ENCODE assay signal across 4 cellular contexts in the genomic region with DNA sequence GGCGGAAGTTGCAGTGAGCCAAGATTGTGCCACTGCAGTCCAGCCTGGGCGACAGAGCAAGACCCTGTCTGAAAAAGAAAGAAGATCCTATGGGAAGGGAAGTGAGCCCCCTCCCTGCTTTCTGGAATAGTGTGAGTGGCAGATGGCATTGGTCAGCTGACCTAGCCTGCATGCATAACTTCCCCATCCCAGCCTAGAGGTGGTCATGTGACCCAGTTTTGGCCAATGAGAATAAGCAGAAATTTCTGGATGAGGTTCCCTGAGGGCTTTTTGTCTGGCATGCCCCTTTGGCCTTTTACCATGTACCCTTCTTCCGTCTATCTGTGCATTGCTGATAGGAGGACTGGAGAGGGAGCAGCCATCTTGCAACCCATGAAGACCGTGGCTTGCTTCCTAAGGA.
TF ChIP-seq lines count a peak whose summit lies in the region.

No MANE protein-coding gene starts in this region.

TF ChIP-seq in SK-N-SH, 30 proteins besides CTCF, POLR2A, EP300 and RAD21:
- TF ChIP-seq, protein P1, sequence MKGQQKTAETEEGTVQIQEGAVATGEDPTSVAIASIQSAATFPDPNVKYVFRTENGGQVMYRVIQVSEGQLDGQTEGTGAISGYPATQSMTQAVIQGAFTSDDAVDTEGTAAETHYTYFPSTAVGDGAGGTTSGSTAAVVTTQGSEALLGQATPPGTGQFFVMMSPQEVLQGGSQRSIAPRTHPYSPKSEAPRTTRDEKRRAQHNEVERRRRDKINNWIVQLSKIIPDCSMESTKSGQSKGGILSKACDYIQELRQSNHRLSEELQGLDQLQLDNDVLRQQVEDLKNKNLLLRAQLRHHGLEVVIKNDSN (IDR thresholded peaks at IDR 0.05; ENCODE audit: borderline replicate concordance, low read depth), result 0 out of 2 replicates have a peak, but pooled peaks have one; percentile 21
- TF ChIP-seq JUND (IDR thresholded peaks at IDR 0.05), result no peak

TF ChIP-seq in SK-N-SH treated with all-trans-retinoic acid at 6 μM for 48 hours, 23 proteins besides CTCF, POLR2A, EP300 and RAD21 (continues in another document):
- no peak for TF ChIP-seq PPARA (CRISPR knock-in tag; IDR thresholded peaks at IDR 0.05; ENCODE audit: borderline replicate concordance)
- no peak for TF ChIP-seq ZNF565 (CRISPR knock-in tag; conservative IDR thresholded peaks at IDR 0.05; ENCODE audit: low read depth)
- TF ChIP-seq TCF4 (CRISPR knock-in tag; IDR thresholded peaks at IDR 0.05; ENCODE audit: borderline replicate concordance), result no peak
- TF ChIP-seq TOX (CRISPR knock-in tag; IDR thresholded peaks at IDR 0.05; ENCODE audit: borderline replicate concordance), result no peak
- TF ChIP-seq ISL1 (CRISPR knock-in tag; IDR thresholded peaks at IDR 0.05), result no peak
- no peak for TF ChIP-seq BACH2 (CRISPR knock-in tag; IDR thresholded peaks at IDR 0.05; ENCODE audit: borderline replicate concordance)
- no peak for TF ChIP-seq ZC3H10 (CRISPR knock-in tag; IDR thresholded peaks at IDR 0.05)
- TF ChIP-seq, protein P2, sequence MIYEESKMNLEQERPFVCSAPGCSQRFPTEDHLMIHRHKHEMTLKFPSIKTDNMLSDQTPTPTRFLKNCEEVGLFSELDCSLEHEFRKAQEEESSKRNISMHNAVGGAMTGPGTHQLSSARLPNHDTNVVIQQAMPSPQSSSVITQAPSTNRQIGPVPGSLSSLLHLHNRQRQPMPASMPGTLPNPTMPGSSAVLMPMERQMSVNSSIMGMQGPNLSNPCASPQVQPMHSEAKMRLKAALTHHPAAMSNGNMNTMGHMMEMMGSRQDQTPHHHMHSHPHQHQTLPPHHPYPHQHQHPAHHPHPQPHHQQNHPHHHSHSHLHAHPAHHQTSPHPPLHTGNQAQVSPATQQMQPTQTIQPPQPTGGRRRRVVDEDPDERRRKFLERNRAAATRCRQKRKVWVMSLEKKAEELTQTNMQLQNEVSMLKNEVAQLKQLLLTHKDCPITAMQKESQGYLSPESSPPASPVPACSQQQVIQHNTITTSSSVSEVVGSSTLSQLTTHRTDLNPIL (CRISPR knock-in tag; IDR thresholded peaks at IDR 0.05; ENCODE audit: low read depth), result no peak
- TF ChIP-seq GLIS3 (CRISPR knock-in tag; IDR thresholded peaks at IDR 0.05), result no peak
- TF ChIP-seq, protein P3, sequence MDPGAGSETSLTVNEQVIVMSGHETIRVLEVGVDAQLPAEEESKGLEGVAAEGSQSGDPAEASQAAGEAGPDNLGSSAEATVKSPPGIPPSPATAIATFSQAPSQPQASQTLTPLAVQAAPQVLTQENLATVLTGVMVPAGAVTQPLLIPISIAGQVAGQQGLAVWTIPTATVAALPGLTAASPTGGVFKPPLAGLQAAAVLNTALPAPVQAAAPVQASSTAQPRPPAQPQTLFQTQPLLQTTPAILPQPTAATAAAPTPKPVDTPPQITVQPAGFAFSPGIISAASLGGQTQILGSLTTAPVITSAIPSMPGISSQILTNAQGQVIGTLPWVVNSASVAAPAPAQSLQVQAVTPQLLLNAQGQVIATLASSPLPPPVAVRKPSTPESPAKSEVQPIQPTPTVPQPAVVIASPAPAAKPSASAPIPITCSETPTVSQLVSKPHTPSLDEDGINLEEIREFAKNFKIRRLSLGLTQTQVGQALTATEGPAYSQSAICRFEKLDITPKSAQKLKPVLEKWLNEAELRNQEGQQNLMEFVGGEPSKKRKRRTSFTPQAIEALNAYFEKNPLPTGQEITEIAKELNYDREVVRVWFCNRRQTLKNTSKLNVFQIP (CRISPR knock-in tag; IDR thresholded peaks at IDR 0.05; ENCODE audit: borderline replicate concordance, low read depth), result no peak
- TF ChIP-seq, protein P4, sequence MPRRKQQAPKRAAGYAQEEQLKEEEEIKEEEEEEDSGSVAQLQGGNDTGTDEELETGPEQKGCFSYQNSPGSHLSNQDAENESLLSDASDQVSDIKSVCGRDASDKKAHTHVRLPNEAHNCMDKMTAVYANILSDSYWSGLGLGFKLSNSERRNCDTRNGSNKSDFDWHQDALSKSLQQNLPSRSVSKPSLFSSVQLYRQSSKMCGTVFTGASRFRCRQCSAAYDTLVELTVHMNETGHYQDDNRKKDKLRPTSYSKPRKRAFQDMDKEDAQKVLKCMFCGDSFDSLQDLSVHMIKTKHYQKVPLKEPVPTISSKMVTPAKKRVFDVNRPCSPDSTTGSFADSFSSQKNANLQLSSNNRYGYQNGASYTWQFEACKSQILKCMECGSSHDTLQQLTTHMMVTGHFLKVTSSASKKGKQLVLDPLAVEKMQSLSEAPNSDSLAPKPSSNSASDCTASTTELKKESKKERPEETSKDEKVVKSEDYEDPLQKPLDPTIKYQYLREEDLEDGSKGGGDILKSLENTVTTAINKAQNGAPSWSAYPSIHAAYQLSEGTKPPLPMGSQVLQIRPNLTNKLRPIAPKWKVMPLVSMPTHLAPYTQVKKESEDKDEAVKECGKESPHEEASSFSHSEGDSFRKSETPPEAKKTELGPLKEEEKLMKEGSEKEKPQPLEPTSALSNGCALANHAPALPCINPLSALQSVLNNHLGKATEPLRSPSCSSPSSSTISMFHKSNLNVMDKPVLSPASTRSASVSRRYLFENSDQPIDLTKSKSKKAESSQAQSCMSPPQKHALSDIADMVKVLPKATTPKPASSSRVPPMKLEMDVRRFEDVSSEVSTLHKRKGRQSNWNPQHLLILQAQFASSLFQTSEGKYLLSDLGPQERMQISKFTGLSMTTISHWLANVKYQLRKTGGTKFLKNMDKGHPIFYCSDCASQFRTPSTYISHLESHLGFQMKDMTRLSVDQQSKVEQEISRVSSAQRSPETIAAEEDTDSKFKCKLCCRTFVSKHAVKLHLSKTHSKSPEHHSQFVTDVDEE (CRISPR knock-in tag; IDR thresholded peaks at IDR 0.05), result no peak

TF ChIP-seq in IMR-90, 13 proteins besides CTCF, POLR2A, EP300 and RAD21:
- TF ChIP-seq, protein P5, sequence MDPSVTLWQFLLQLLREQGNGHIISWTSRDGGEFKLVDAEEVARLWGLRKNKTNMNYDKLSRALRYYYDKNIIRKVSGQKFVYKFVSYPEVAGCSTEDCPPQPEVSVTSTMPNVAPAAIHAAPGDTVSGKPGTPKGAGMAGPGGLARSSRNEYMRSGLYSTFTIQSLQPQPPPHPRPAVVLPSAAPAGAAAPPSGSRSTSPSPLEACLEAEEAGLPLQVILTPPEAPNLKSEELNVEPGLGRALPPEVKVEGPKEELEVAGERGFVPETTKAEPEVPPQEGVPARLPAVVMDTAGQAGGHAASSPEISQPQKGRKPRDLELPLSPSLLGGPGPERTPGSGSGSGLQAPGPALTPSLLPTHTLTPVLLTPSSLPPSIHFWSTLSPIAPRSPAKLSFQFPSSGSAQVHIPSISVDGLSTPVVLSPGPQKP (IDR thresholded peaks at IDR 0.05; ENCODE audit: borderline replicate concordance, low read depth, low read length), result no peak
- TF ChIP-seq, protein P6, sequence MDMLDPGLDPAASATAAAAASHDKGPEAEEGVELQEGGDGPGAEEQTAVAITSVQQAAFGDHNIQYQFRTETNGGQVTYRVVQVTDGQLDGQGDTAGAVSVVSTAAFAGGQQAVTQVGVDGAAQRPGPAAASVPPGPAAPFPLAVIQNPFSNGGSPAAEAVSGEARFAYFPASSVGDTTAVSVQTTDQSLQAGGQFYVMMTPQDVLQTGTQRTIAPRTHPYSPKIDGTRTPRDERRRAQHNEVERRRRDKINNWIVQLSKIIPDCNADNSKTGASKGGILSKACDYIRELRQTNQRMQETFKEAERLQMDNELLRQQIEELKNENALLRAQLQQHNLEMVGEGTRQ (IDR thresholded peaks at IDR 0.05; ENCODE audit: low read depth, low read length), result peak; percentile 18; the same call in 1 of the 2 replicates

TF ChIP-seq in GM12878, 131 proteins besides CTCF, POLR2A, EP300 and RAD21:
- TF ChIP-seq RAD51 (IDR thresholded peaks at IDR 0.05) (peak; percentile 19; the same call in 1 of the 2 replicates), ATF7 (IDR thresholded peaks at IDR 0.05; ENCODE audit: low read depth) (no peak), ZSCAN29 (IDR thresholded peaks at IDR 0.05) (no peak), GATAD2B (conservative IDR thresholded peaks at IDR 0.05; ENCODE audit: low read depth) (no peak), NR2C2 (IDR thresholded peaks at IDR 0.05; ENCODE audit: borderline replicate concordance, control insufficient read depth, insufficient read length, low read depth) (no peak), ESRRA (IDR thresholded peaks at IDR 0.05; ENCODE audit: low read length) (no peak), EED (IDR thresholded peaks at IDR 0.05; ENCODE audit: low read depth) (no peak), MXI1 (IDR thresholded peaks at IDR 0.05; ENCODE audit: low read depth, low read length) (no peak)
- TF ChIP-seq, protein P7, sequence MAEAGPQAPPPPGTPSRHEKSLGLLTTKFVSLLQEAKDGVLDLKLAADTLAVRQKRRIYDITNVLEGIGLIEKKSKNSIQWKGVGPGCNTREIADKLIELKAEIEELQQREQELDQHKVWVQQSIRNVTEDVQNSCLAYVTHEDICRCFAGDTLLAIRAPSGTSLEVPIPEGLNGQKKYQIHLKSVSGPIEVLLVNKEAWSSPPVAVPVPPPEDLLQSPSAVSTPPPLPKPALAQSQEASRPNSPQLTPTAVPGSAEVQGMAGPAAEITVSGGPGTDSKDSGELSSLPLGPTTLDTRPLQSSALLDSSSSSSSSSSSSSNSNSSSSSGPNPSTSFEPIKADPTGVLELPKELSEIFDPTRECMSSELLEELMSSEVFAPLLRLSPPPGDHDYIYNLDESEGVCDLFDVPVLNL (IDR thresholded peaks at IDR 0.05; ENCODE audit: low read depth, low read length), result no peak
- TF ChIP-seq, protein P8, sequence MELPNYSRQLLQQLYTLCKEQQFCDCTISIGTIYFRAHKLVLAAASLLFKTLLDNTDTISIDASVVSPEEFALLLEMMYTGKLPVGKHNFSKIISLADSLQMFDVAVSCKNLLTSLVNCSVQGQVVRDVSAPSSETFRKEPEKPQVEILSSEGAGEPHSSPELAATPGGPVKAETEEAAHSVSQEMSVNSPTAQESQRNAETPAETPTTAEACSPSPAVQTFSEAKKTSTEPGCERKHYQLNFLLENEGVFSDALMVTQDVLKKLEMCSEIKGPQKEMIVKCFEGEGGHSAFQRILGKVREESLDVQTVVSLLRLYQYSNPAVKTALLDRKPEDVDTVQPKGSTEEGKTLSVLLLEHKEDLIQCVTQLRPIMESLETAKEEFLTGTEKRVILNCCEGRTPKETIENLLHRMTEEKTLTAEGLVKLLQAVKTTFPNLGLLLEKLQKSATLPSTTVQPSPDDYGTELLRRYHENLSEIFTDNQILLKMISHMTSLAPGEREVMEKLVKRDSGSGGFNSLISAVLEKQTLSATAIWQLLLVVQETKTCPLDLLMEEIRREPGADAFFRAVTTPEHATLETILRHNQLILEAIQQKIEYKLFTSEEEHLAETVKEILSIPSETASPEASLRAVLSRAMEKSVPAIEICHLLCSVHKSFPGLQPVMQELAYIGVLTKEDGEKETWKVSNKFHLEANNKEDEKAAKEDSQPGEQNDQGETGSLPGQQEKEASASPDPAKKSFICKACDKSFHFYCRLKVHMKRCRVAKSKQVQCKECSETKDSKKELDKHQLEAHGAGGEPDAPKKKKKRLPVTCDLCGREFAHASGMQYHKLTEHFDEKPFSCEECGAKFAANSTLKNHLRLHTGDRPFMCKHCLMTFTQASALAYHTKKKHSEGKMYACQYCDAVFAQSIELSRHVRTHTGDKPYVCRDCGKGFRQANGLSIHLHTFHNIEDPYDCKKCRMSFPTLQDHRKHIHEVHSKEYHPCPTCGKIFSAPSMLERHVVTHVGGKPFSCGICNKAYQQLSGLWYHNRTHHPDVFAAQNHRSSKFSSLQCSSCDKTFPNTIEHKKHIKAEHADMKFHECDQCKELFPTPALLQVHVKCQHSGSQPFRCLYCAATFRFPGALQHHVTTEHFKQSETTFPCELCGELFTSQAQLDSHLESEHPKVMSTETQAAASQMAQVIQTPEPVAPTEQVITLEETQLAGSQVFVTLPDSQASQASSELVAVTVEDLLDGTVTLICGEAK (IDR thresholded peaks at IDR 0.05; ENCODE audit: borderline replicate concordance), result no peak
- TF ChIP-seq, protein P9, sequence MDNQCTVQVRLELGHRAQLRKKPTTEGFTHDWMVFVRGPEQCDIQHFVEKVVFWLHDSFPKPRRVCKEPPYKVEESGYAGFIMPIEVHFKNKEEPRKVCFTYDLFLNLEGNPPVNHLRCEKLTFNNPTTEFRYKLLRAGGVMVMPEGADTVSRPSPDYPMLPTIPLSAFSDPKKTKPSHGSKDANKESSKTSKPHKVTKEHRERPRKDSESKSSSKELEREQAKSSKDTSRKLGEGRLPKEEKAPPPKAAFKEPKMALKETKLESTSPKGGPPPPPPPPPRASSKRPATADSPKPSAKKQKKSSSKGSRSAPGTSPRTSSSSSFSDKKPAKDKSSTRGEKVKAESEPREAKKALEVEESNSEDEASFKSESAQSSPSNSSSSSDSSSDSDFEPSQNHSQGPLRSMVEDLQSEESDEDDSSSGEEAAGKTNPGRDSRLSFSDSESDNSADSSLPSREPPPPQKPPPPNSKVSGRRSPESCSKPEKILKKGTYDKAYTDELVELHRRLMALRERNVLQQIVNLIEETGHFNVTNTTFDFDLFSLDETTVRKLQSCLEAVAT (IDR thresholded peaks at IDR 0.05), result no peak
- TF ChIP-seq, protein P1 (IDR thresholded peaks at IDR 0.05; ENCODE audit: borderline replicate concordance, extremely low read length, insufficient read depth, low read depth, low read length), result peak; percentile 43
- TF ChIP-seq, protein P10, sequence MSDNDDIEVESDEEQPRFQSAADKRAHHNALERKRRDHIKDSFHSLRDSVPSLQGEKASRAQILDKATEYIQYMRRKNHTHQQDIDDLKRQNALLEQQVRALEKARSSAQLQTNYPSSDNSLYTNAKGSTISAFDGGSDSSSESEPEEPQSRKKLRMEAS (IDR thresholded peaks at IDR 0.05; ENCODE audit: low read depth, low read length), result no peak
- TF ChIP-seq, protein P11, sequence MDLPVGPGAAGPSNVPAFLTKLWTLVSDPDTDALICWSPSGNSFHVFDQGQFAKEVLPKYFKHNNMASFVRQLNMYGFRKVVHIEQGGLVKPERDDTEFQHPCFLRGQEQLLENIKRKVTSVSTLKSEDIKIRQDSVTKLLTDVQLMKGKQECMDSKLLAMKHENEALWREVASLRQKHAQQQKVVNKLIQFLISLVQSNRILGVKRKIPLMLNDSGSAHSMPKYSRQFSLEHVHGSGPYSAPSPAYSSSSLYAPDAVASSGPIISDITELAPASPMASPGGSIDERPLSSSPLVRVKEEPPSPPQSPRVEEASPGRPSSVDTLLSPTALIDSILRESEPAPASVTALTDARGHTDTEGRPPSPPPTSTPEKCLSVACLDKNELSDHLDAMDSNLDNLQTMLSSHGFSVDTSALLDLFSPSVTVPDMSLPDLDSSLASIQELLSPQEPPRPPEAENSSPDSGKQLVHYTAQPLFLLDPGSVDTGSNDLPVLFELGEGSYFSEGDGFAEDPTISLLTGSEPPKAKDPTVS (IDR thresholded peaks at IDR 0.05; ENCODE audit: low read depth, low read length), result no peak
